ENCODE assay signal across 8 cellular contexts in the genomic region with DNA sequence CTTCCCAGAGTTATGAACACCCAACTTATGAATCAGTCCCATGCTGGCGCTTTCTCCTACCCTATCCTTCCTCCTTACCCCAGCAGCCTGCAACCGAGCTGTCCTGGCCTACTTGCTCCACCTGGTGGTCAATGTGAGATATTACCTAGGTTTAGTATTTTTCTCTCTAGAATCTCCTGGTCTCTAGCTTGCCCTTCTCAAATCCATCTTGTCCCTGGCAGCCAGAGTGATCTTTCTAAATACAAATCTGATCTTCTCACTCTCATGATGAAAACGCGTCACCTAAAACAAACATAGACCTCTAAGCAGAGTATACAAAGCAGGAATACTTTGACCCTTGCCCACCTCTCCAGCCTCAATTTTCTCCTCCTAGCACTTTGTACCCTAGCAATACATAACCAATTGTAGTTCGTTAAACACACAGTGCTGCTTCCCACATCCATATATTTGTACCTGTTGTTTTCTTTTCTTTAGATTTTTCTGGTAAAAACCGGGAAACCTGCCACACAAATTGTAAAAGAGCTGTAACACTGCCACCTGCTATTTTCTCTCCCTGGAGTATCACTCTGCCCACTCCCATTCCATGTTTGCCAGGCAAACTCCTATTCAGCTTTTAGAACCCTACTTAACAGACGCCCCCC. TPM values are rescaled to one million over a fixed set of nuclear protein-coding genes. Genes with fewer than 3 reads are reported as not detected.
DNase-seq lines count a peak whose midpoint lies in the region; ATAC-seq and TF ChIP-seq lines count a peak whose summit lies in the region.

No MANE protein-coding gene starts in this region.

- no peaks in the 10 kb centered on the region for H3K79me1 ChIP-seq in mesenchymal stem cell (replicated peaks; ENCODE audit: low read length, poor library complexity, severe bottlenecking)

- no peak overlapping the region for H3K18ac ChIP-seq in mesenchymal stem cell (ENCODE audit: low read depth in 1 of 2, low read length in 2 of 2)

- H2AFZ ChIP-seq in mesenchymal stem cell (ENCODE audit: low read depth, low read length), result no peak overlapping the region

- no peak overlapping the region for H2BK15ac ChIP-seq in mesenchymal stem cell (ENCODE audit: low read depth, poor library complexity, severe bottlenecking)

- H3K27me3 Mint-ChIP-seq in activated CD4-positive, alpha-beta T cell treated with anti-CD3 and anti-CD28 coated beads for 36 hours, result peaks cover 1% of the 10 kb centered on the region

- intact Hi-C loops in activated CD4-positive, alpha-beta T cell treated with anti-CD3 and anti-CD28 coated beads for 36 hours (cut with DNase I, micrococcal nuclease), result loop anchor here (1.0 to 5.0 kb wide), 4 partner anchors 34 to 860 kb away; a partner anchor contains a TSS
- intact Hi-C loops in dorsolateral prefrontal cortex (cut with DNase I), result loop anchor here in 1 of 2 donors (5.0 kb wide), 2 partner anchors 35 to 55 kb away; a partner anchor contains a TSS
- intact Hi-C loops in tibial artery (cut with DNase I; ENCODE audit: low total_unique reads), result loop anchor here (5.0 kb wide), 1 partner anchor 55 kb away; no protein-coding TSS in a partner anchor

- H3K4me3 ChIP-seq in BE2C (ENCODE audit: low read depth, low read length) (no peak overlapping the region), dorsolateral prefrontal cortex (no peak overlapping the region), mesenchymal stem cell (ENCODE audit: insufficient read depth in 1 of 2, low read depth in 1 of 2, low read length in 2 of 2) (no peak overlapping the region), tibial artery (no peak overlapping the region)

- H3K9ac ChIP-seq in mesenchymal stem cell (ENCODE audit: low read length), result no peak overlapping the region

- TF ChIP-seq CTCF in BE2C (IDR thresholded peaks at IDR 0.05; ENCODE audit: low read depth, low read length) (peak; percentile 83), dorsolateral prefrontal cortex (IDR thresholded peaks at IDR 0.05 in 54 of 56, conservative IDR thresholded peaks at IDR 0.05 in 2 of 56; ENCODE audit: low read depth in 1 of 56, partially characterized antibody in 56 of 56) (peak in 55 of 56 donors; percentile 36 to 68 (median 57)), tibial artery (IDR thresholded peaks at IDR 0.05) (peak; percentile 55 to 60)

- DNase-seq in BE2C, result peak; percentile 48
- DNase-seq in NCI-H2029 (lab: John Stamatoyannopoulos, UW), result peak; percentile 30
- DNase-seq in activated CD4-positive, alpha-beta T cell treated with anti-CD3 and anti-CD28 coated beads for 36 hours, result peak; percentile 72
- no peak for DNase-seq in dorsolateral prefrontal cortex
- DNase-seq in mesenchymal stem cell, result peak; percentile 41
- DNase-seq in tibial artery, result no peak
- no peak for DNase-seq in amniotic stem cell (lab: John Stamatoyannopoulos, UW)

- no peak overlapping the region for H3K27ac Mint-ChIP-seq in activated CD4-positive, alpha-beta T cell treated with anti-CD3 and anti-CD28 coated beads for 36 hours

- H3K4me2 ChIP-seq in mesenchymal stem cell (ENCODE audit: low read length, poor library complexity, severe bottlenecking), result no peak overlapping the region

- H3K27ac ChIP-seq in dorsolateral prefrontal cortex (no peak overlapping the region), mesenchymal stem cell (ENCODE audit: low read length, poor library complexity, severe bottlenecking) (no peak overlapping the region), tibial artery (no peak overlapping the region)

- no peak overlapping the region for H2BK120ac ChIP-seq in mesenchymal stem cell (ENCODE audit: low read depth, low read length)

- H3K9me3 ChIP-seq in BE2C, result no peaks in the 10 kb centered on the region
- peaks cover 12% of the 10 kb centered on the region for H3K9me3 ChIP-seq in mesenchymal stem cell (ENCODE audit: control insufficient read depth, low read length)
- peaks cover 0 to 8% (median 0%) of the 10 kb centered on the region in 3 donors for H3K9me3 ChIP-seq in tibial artery

- 31% methylated on average over 7 of the region's 7 CpGs for WGBS in mesenchymal stem cell

- H3K36me3 ChIP-seq in BE2C (no peaks in the 10 kb centered on the region), mesenchymal stem cell (ENCODE audit: control insufficient read depth in 1 of 2, insufficient read depth in 2 of 2, low read depth in 1 of 2, low read length in 2 of 2) (no peaks in the 10 kb centered on the region), tibial artery (no peaks in the 10 kb centered on the region)

- H2BK5ac ChIP-seq in mesenchymal stem cell (ENCODE audit: low read depth, low read length, poor library complexity, severe bottlenecking), result no peak overlapping the region

- ATAC-seq in GM21360 (IDR thresholded peaks at IDR 0.05; ENCODE audit: unreplicated experiment), result peak; percentile 62
- ATAC-seq in activated CD4-positive, alpha-beta T cell treated with anti-CD3 and anti-CD28 coated beads for 36 hours, result peak; percentile 83

- H3K23ac ChIP-seq in mesenchymal stem cell (ENCODE audit: low read length in 2 of 2), result no peak overlapping the region

- no peak overlapping the region for H4K8ac ChIP-seq in mesenchymal stem cell (ENCODE audit: low read length)

- H3K4me1 ChIP-seq in BE2C (no peaks in the 10 kb centered on the region), mesenchymal stem cell (ENCODE audit: control insufficient read depth, insufficient read depth, low read depth, low read length) (no peaks in the 10 kb centered on the region), tibial artery (no peaks in the 10 kb centered on the region)

- H3K14ac ChIP-seq in mesenchymal stem cell (ENCODE audit: low read length in 2 of 2), result no peak overlapping the region

- H2AK5ac ChIP-seq in mesenchymal stem cell (ENCODE audit: low read length, severe bottlenecking), result no peak overlapping the region

- H3K4ac ChIP-seq in mesenchymal stem cell (ENCODE audit: low read depth in 1 of 2, low read length in 2 of 2), result no peak overlapping the region

- H3K27me3 ChIP-seq in BE2C, result peaks cover 11% of the 10 kb centered on the region
- no peaks in the 10 kb centered on the region for H3K27me3 ChIP-seq in dorsolateral prefrontal cortex
- H3K27me3 ChIP-seq in mesenchymal stem cell (ENCODE audit: control insufficient read depth in 1 of 2, insufficient read depth in 1 of 2, low read length in 2 of 2), result peaks cover 2 to 4% of the 10 kb centered on the region in 2 experiments
- H3K27me3 ChIP-seq in tibial artery, result peaks cover 0 to 5% of the 10 kb centered on the region in 2 donors

- H3K9me3 Mint-ChIP-seq in activated CD4-positive, alpha-beta T cell treated with anti-CD3 and anti-CD28 coated beads for 36 hours (ENCODE audit: low read depth), result peaks cover 7% of the 10 kb centered on the region

- H4K91ac ChIP-seq in mesenchymal stem cell (ENCODE audit: low read length), result no peak overlapping the region

- H2BK12ac ChIP-seq in mesenchymal stem cell (ENCODE audit: low read length in 2 of 2), result no peak overlapping the region

- no peak overlapping the region for H3K4me3 Mint-ChIP-seq in activated CD4-positive, alpha-beta T cell treated with anti-CD3 and anti-CD28 coated beads for 36 hours

- H3K36me3 Mint-ChIP-seq in activated CD4-positive, alpha-beta T cell treated with anti-CD3 and anti-CD28 coated beads for 36 hours (ENCODE audit: low read depth), result peaks cover 3% of the 10 kb centered on the region

- CTCF ChIA-PET in activated CD4-positive, alpha-beta T cell treated with anti-CD3 and anti-CD28 coated beads for 36 hours (lab: Charles Lee), result interaction anchor here (0.5 to 5.1 kb wide), 20 partner anchors 11 to 65 kb away, joined by 3 to 85 read pairs (median 4); no protein-coding TSS in a partner anchor

- peaks cover 11% of the 10 kb centered on the region for H3K4me1 Mint-ChIP-seq in activated CD4-positive, alpha-beta T cell treated with anti-CD3 and anti-CD28 coated beads for 36 hours

- POLR2A ChIA-PET in activated CD4-positive, alpha-beta T cell treated with anti-CD3 and anti-CD28 coated beads for 36 hours (lab: Charles Lee), result interaction anchor here (0.6 to 1.0 kb wide), 3 partner anchors 10 to 703 kb away, joined by 3 to 4 read pairs (median 3); no protein-coding TSS in a partner anchor

RNA-seq across cellular contexts. Expression of a gene that starts 20.0 kb away (rescaled TPM):
- polyA plus RNA-seq in BE2C (2012; ENCODE audit: insufficient read depth, insufficient read length, low read depth), result 1.2 TPM
- 10 to 100 TPM in 1 of 2 experiments, 1 to 10 TPM in 1; 8.6 to 11.8 TPM for total RNA-seq in activated CD4-positive, alpha-beta T cell treated with anti-CD3 and anti-CD28 coated beads for 36 hours
- 100 to 1,000 TPM in 2 of 120 experiments, 10 to 100 TPM in 118; 20.9 to 141 (median 42.8) TPM for total RNA-seq in dorsolateral prefrontal cortex
- 9.8 TPM for polyA plus RNA-seq in mesenchymal stem cell (2013, experiment 1 of 2)
- polyA plus RNA-seq in mesenchymal stem cell (2013, experiment 2 of 2), result 9.8 TPM

RNA-seq across cellular contexts. Expression of a gene that starts 34.8 kb away (rescaled TPM):
- polyA plus RNA-seq in BE2C (2012; ENCODE audit: insufficient read depth, insufficient read length, low read depth), result 41.7 TPM
- total RNA-seq in activated CD4-positive, alpha-beta T cell treated with anti-CD3 and anti-CD28 coated beads for 36 hours, result 10 to 100 TPM; 13.7 to 15.6 TPM
- total RNA-seq in dorsolateral prefrontal cortex, result 10 to 100 TPM; 11.0 to 24.2 (median 17.7) TPM
- polyA plus RNA-seq in mesenchymal stem cell (2013, experiment 1 of 2), result 382 TPM
- polyA plus RNA-seq in mesenchymal stem cell (2013, experiment 2 of 2), result 384 TPM

Comparison
In these comparisons a context has a peak if more than half of its experiments do, and no peak if none do; other contexts are left out.
1. DNase-seq: peak in BE2C (single experiment), NCI-H2029 (single experiment), activated CD4-positive, alpha-beta T cell treated with anti-CD3 and anti-CD28 coated beads for 36 hours (single experiment) and mesenchymal stem cell (single experiment); none in dorsolateral prefrontal cortex (0 of 10), tibial artery (0 of 2) and amniotic stem cell (single experiment).
2. Peak in every context shown above with its lines, with median percentiles within 50 percentile points of each other: CTCF ChIP-seq.